ENCODE assay signal across 7 cellular contexts in the genomic region with DNA sequence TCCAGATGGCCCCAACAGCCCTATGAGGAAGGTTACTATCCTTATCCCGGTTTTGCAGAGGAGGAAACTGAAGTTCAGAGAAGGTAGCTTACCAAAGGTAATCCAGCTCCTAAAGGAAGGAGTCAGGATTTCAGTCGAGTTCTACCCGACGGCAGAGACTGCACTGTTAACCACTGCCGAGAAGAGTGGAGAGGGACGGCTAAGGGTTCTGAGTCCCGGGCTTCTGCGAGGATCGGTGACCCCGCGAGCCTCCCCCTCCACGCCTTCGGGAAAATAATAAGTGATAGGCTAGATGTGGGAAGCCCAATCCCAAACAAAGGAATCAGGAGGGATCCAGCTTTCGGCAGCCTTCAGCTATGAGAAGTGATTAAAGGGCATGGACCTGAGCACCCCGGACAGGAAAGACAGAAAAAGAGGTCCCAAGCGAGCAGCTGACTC. TPM values are rescaled to one million over a fixed set of nuclear protein-coding genes. Genes with fewer than 3 reads are reported as not detected.
A peak's percentile ranks its signal among the peaks of the same experiment; 100 is the strongest.
DNase-seq lines count a peak whose midpoint lies in the region; ATAC-seq, FAIRE-seq and TF ChIP-seq lines count a peak whose summit lies in the region.

No MANE protein-coding gene starts in this region.

- peak overlapping the region; percentile 86 for H3K4me3 Mint-ChIP-seq in mesothelial cell of epicardium

- H3K27me3 ChIP-seq in bronchial epithelial cell (ENCODE audit: control insufficient read depth, insufficient read depth, low read length): no peaks in the 10 kb centered on the region

- no peaks in the 10 kb centered on the region for H3K27me3 Mint-ChIP-seq in mesothelial cell of epicardium (ENCODE audit: low read depth)

- TF ChIP-seq CTCF in bronchial epithelial cell (IDR thresholded peaks at IDR 0.05; ENCODE audit: insufficient read depth, low read length, severe bottlenecking) (no peak), mesothelial cell of epicardium (IDR thresholded peaks at IDR 0.05; ENCODE audit: unreplicated experiment) (no peak), GM20000 (IDR thresholded peaks at IDR 0.05; ENCODE audit: extremely low read depth, missing control alignments) (no peak)

- ATAC-seq in GM19328 (IDR thresholded peaks at IDR 0.05; ENCODE audit: unreplicated experiment) (peak; percentile 8), HG03469 (IDR thresholded peaks at IDR 0.05; ENCODE audit: unreplicated experiment) (peak; percentile 3)

- peak overlapping the region; percentile 93 for H3K27ac Mint-ChIP-seq in mesothelial cell of epicardium

- H3K4me1 Mint-ChIP-seq in mesothelial cell of epicardium: peaks cover 27% of the 10 kb centered on the region

- H3K4me3 ChIP-seq in bronchial epithelial cell (ENCODE audit: low read depth, low read length): peak overlapping the region; percentile 52

- peak; percentile 14 for DNase-seq in bronchial epithelial cell (ENCODE audit: low read depth)
- no peak for DNase-seq in mesothelial cell of epicardium (ENCODE audit: low spot score in 2 of 2, unreplicated experiment in 2 of 2)
- no peak for DNase-seq in NCI-H748 (lab: John Stamatoyannopoulos, UW; ENCODE audit: unreplicated experiment)
- DNase-seq in NCI-H2227 (lab: John Stamatoyannopoulos, UW; ENCODE audit: unreplicated experiment): no peak
- DNase-seq in GM20000 (ENCODE audit: low spot score): no peak

- no peaks in the 10 kb centered on the region for H3K9me3 Mint-ChIP-seq in mesothelial cell of epicardium

- H3K36me3 ChIP-seq in bronchial epithelial cell (ENCODE audit: control insufficient read depth, insufficient read depth, low read length): no peaks in the 10 kb centered on the region

- peaks cover 3% of the 10 kb centered on the region for H3K36me3 Mint-ChIP-seq in mesothelial cell of epicardium

- no peak for FAIRE-seq in bronchial epithelial cell (lab: Jason Lieb, UNC)

RNA-seq across cellular contexts. Expression of a gene that starts 0.6 kb away (rescaled TPM):
- total RNA-seq in bronchial epithelial cell: 6.1 and 8.3 TPM in 2 replicates
- 8.9 to 9.9 TPM (median 9.8 TPM) in 3 replicates for total RNA-seq in mesothelial cell of epicardium

RNA-seq across cellular contexts. Expression of a gene that starts 0.8 kb away (rescaled TPM):
- total RNA-seq in bronchial epithelial cell (0.38 TPM in 1 of 2 replicates, not detected in the other), mesothelial cell of epicardium (14.9 to 19.1 TPM (median 17.9 TPM) in 3 replicates)

RNA-seq across cellular contexts. Expression of a gene that starts 57.3 kb away (rescaled TPM):
- total RNA-seq in bronchial epithelial cell (not detected in 2 replicates), mesothelial cell of epicardium (not detected in 3 replicates)

Comparison
In these comparisons a context has a peak if more than half of its experiments do, and no peak if none do; other contexts are left out.
1. RNA of a gene that starts 0.8 kb away (total RNA-seq): 14.9 to 19.1 TPM in mesothelial cell of epicardium; 0.38 TPM in bronchial epithelial cell; every median in the first group is over 10 times any median in the second.